ENCODE assay signal across 2 cellular contexts in the genomic region with DNA sequence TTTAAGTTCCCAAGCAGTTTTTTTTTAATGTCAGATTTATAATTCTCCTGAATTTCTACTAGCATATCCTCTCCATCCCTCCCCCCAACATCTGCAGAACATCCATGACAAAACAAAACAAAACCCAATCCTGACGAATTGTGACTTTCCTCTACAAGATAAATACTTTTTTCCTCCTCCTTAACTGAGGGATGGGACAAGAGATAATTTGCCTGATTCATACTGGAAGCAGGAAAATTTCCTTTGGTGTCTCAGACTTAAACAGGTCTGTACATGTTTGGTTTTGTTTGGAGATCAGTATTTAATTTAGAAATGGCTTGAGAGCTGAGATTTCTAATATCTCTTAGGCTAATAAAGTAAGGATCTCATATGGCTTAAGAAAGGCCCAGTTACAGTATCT.
TF ChIP-seq lines count a peak whose summit lies in the region.

No MANE protein-coding gene starts in this region.

TF ChIP-seq in IMR-90, 13 proteins besides CTCF, POLR2A, EP300 and RAD21:
- TF ChIP-seq BHLHE40 (IDR thresholded peaks at IDR 0.05; ENCODE audit: low read depth, low read length): no peak
- no peak for TF ChIP-seq FOS (IDR thresholded peaks at IDR 0.05; ENCODE audit: low read depth, low read length)
- TF ChIP-seq, protein P1, sequence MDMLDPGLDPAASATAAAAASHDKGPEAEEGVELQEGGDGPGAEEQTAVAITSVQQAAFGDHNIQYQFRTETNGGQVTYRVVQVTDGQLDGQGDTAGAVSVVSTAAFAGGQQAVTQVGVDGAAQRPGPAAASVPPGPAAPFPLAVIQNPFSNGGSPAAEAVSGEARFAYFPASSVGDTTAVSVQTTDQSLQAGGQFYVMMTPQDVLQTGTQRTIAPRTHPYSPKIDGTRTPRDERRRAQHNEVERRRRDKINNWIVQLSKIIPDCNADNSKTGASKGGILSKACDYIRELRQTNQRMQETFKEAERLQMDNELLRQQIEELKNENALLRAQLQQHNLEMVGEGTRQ (IDR thresholded peaks at IDR 0.05; ENCODE audit: low read depth, low read length): no peak
- no peak for TF ChIP-seq MAFK (IDR thresholded peaks at IDR 0.05; ENCODE audit: low read depth, low read length)
- no peak for TF ChIP-seq NFE2L2 (IDR thresholded peaks at IDR 0.05; ENCODE audit: low read depth, low read length)
- TF ChIP-seq CEBPB (IDR thresholded peaks at IDR 0.05; ENCODE audit: low read depth, low read length): no peak
- no peak for TF ChIP-seq RCOR1 (IDR thresholded peaks at IDR 0.05; ENCODE audit: insufficient replicate concordance, low read length)
- TF ChIP-seq, protein P2, sequence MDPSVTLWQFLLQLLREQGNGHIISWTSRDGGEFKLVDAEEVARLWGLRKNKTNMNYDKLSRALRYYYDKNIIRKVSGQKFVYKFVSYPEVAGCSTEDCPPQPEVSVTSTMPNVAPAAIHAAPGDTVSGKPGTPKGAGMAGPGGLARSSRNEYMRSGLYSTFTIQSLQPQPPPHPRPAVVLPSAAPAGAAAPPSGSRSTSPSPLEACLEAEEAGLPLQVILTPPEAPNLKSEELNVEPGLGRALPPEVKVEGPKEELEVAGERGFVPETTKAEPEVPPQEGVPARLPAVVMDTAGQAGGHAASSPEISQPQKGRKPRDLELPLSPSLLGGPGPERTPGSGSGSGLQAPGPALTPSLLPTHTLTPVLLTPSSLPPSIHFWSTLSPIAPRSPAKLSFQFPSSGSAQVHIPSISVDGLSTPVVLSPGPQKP (IDR thresholded peaks at IDR 0.05; ENCODE audit: borderline replicate concordance, low read depth, low read length): no peak
TF ChIP-seq in IMR-90: peak in this region for 0.

TF ChIP-seq in HepG2, 621 proteins besides CTCF, POLR2A, EP300 and RAD21:
- TF ChIP-seq NR1H2 (CRISPR knock-in tag; IDR thresholded peaks at IDR 0.05; ENCODE audit: borderline replicate concordance, low read depth) (no peak), CREM (IDR thresholded peaks at IDR 0.05) (no peak), CREM (CRISPR knock-in tag; IDR thresholded peaks at IDR 0.05) (no peak), GATAD1 (CRISPR knock-in tag; IDR thresholded peaks at IDR 0.05) (no peak), HNF4G (IDR thresholded peaks at IDR 0.05; ENCODE audit: borderline replicate concordance, low read depth, low read length) (no peak), HNF4G (CRISPR knock-in tag; IDR thresholded peaks at IDR 0.05; ENCODE audit: borderline replicate concordance, low read depth) (no peak), REPIN1 (CRISPR knock-in tag; IDR thresholded peaks at IDR 0.05; ENCODE audit: borderline replicate concordance, low read depth) (no peak), HOXA9 (CRISPR knock-in tag; IDR thresholded peaks at IDR 0.05; ENCODE audit: borderline replicate concordance) (no peak), TCF7L2 (IDR thresholded peaks at IDR 0.05; ENCODE audit: low read depth, low read length) (no peak), ZNF780A (CRISPR knock-in tag; IDR thresholded peaks at IDR 0.05) (no peak)
- TF ChIP-seq, protein P3, sequence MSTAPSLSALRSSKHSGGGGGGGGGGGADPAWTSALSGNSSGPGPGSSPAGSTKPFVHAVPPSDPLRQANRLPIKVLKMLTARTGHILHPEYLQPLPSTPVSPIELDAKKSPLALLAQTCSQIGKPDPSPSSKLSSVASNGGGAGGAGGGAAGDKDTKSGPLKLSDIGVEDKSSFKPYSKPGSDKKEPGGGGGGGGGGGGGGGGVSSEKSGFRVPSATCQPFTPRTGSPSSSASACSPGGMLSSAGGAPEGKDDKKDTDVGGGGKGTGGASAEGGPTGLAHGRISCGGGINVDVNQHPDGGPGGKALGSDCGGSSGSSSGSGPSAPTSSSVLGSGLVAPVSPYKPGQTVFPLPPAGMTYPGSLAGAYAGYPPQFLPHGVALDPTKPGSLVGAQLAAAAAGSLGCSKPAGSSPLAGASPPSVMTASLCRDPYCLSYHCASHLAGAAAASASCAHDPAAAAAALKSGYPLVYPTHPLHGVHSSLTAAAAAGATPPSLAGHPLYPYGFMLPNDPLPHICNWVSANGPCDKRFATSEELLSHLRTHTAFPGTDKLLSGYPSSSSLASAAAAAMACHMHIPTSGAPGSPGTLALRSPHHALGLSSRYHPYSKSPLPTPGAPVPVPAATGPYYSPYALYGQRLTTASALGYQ (CRISPR knock-in tag; IDR thresholded peaks at IDR 0.05): no peak
- TF ChIP-seq, protein P4, sequence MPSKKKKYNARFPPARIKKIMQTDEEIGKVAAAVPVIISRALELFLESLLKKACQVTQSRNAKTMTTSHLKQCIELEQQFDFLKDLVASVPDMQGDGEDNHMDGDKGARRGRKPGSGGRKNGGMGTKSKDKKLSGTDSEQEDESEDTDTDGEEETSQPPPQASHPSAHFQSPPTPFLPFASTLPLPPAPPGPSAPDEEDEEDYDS (CRISPR knock-in tag; IDR thresholded peaks at IDR 0.05): no peak
